1 cellular context compared by ENCODE assay signal in the genomic region with DNA sequence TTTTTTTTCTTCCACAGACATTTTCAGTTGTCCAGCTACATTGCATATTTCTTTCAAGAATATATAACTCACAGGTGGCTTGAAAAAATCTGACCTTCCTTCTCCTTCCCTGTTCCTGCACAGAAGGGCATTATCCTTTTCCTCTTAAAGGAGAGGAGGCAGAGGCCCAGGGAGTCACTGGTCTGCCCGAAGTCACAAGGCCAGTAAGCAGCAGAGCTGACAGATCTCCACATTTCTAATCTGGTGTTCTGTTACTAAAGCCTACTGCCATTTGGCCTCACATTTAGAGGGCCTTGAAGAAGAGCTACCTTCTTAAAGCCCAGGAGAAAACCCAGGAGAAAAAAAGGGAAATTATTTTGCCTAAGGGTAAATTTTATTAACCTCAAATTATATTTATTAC.
TF ChIP-seq lines count a peak whose summit lies in the region.

No MANE protein-coding gene starts in this region.

TF ChIP-seq in K562, 482 proteins besides CTCF, POLR2A, EP300 and RAD21 (continued from another document):
- TF ChIP-seq, protein P1, sequence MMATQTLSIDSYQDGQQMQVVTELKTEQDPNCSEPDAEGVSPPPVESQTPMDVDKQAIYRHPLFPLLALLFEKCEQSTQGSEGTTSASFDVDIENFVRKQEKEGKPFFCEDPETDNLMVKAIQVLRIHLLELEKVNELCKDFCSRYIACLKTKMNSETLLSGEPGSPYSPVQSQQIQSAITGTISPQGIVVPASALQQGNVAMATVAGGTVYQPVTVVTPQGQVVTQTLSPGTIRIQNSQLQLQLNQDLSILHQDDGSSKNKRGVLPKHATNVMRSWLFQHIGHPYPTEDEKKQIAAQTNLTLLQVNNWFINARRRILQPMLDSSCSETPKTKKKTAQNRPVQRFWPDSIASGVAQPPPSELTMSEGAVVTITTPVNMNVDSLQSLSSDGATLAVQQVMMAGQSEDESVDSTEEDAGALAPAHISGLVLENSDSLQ (IDR thresholded peaks at IDR 0.05), result no peak
